10 cellular contexts compared by ENCODE assay signal in genomic region chr17:78790552-78790951, GRCh38. TPM values are rescaled to one million over a fixed set of nuclear protein-coding genes. Genes with fewer than 3 reads are reported as not detected.
DNase-seq lines count a peak whose midpoint lies in the region; ATAC-seq and TF ChIP-seq lines count a peak whose summit lies in the region.
"Had no signal": no experiment of that assay in that cellular context is flagged by ENCODE, and none has a peak within 500 bp of the region (broad histone marks: within the 10 kb centered on the region; RNA-seq: fewer than 3 reads in every experiment).

No MANE protein-coding gene starts in this region.

- no peak overlapping the region; a peak in 1 of 22 replicates for H3K27ac ChIP-seq in BLaER1 treated with 17β-estradiol and CSF1 and Interleukin-3, amounts not matched to agents 10 nM and 100 nM
- peak overlapping the region; percentile 72; the same call in 1 of the 2 replicates for H3K27ac ChIP-seq in SJCRH30
- H3K27ac ChIP-seq in dorsolateral prefrontal cortex = peak overlapping the region in 37 of 59 donors; percentile 1 to 74 (median 51)

- no peak overlapping the region for H3K9ac ChIP-seq in BLaER1 treated with 17β-estradiol and CSF1 and Interleukin-3, amounts not matched to agents 10 nM and 100 nM

- no peaks in the 10 kb centered on the region for H3K9me3 ChIP-seq in BLaER1 treated with 17β-estradiol and CSF1 and Interleukin-3, amounts not matched to agents 10 nM and 100 nM (replicated peaks in 1 of 11)
- no peaks in the 10 kb centered on the region for H3K9me3 ChIP-seq in SJCRH30 (replicated peaks)

- H3K9me3 Mint-ChIP-seq in nephron = no peaks in the 10 kb centered on the region

- no peaks in the 10 kb centered on the region for H3K27me3 ChIP-seq in BLaER1 treated with 17β-estradiol and CSF1 and Interleukin-3, amounts not matched to agents 10 nM and 100 nM
- H3K27me3 ChIP-seq in SJCRH30 = no peaks in the 10 kb centered on the region
- H3K27me3 ChIP-seq in dorsolateral prefrontal cortex = no peaks in the 10 kb centered on the region

- H3K4me2 ChIP-seq in BLaER1 treated with 17β-estradiol and CSF1 and Interleukin-3, amounts not matched to agents 10 nM and 100 nM = peak overlapping the region in 7 of 11 experiments; percentile 3 to 51 (median 35); a peak in 6 of 22 replicates

- no peak for TF ChIP-seq CTCF in dorsolateral prefrontal cortex (IDR thresholded peaks at IDR 0.05 in 54 of 56, conservative IDR thresholded peaks at IDR 0.05 in 2 of 56; ENCODE audit: low read depth in 1 of 56, partially characterized antibody in 56 of 56)
- no peak for TF ChIP-seq CTCF in nephron (IDR thresholded peaks at IDR 0.05; ENCODE audit: unreplicated experiment in 3 of 3)

- peaks cover 40% of the 10 kb centered on the region for H3K4me1 Mint-ChIP-seq in nephron

- peaks cover 33% of the 10 kb centered on the region for H3K36me3 Mint-ChIP-seq in nephron (ENCODE audit: low read depth)

- H4K20me1 ChIP-seq in BLaER1 treated with 17β-estradiol and CSF1 and Interleukin-3, amounts not matched to agents 10 nM and 100 nM = peaks cover 0 to 25% (median 0%) of the 10 kb centered on the region in 11 experiments; a peak in 2 of 22 replicates

- no peak overlapping the region for H3K4me3 ChIP-seq in BLaER1 treated with 17β-estradiol and CSF1 and Interleukin-3, amounts not matched to agents 10 nM and 100 nM
- H3K4me3 ChIP-seq in SJCRH30 (no peak overlapping the region), dorsolateral prefrontal cortex (no peak overlapping the region)

- no peak for DNase-seq in SJCRH30
- no peak for DNase-seq in dorsolateral prefrontal cortex
- DNase-seq in mesenteric fat pad (ENCODE audit: low spot score) = no peak
- no peak for DNase-seq in SIG-M5 treated with dmso at 0.1 percent for 504 hours (lab: John Stamatoyannopoulos, UW; ENCODE audit: unreplicated experiment)
- DNase-seq: cerebellar nuclear complex; stimulated activated CD4-positive, alpha-beta T cell treated with anti-CD3 and anti-CD28 coated beads, Interleukin-2, amount 100 ng/mL, for 24 hours had no signal

- ATAC-seq in HG02798 (IDR thresholded peaks at IDR 0.05; ENCODE audit: poor library complexity, unreplicated experiment) (no peak), GM21825 (IDR thresholded peaks at IDR 0.05; ENCODE audit: unreplicated experiment) (no peak)

- peak overlapping the region; percentile 89 to 93 (median 90) for H3K27ac Mint-ChIP-seq in nephron

- H3K4me1 ChIP-seq in BLaER1 treated with 17β-estradiol and CSF1 and Interleukin-3, amounts not matched to agents 10 nM and 100 nM = peaks cover 45 to 73% (median 60%) of the 10 kb centered on the region in 10 experiments
- peaks cover 40% of the 10 kb centered on the region for H3K4me1 ChIP-seq in SJCRH30

- no peak overlapping the region for H3K4me3 Mint-ChIP-seq in nephron

- H3K27me3 Mint-ChIP-seq in nephron (ENCODE audit: low read depth) = no peaks in the 10 kb centered on the region

- intact Hi-C loops in dorsolateral prefrontal cortex (cut with DNase I) = loop anchor here in 1 of 2 donors (10.0 kb wide), 1 partner anchor 296 kb away; no protein-coding TSS in a partner anchor

- H3K36me3 ChIP-seq in BLaER1 treated with 17β-estradiol and CSF1 and Interleukin-3, amounts not matched to agents 10 nM and 100 nM = peaks cover 26 to 50% (median 41%) of the 10 kb centered on the region in 11 experiments
- peaks cover 6% of the 10 kb centered on the region for H3K36me3 ChIP-seq in SJCRH30

RNA-seq across cellular contexts. Expression of gene CYTH1, which starts 8.5 kb away (rescaled TPM):
- 29.1 and 34.0 TPM in 2 replicates for total RNA-seq in SJCRH30 (2014; rRNA removed; shearing (Covaris generic))
- 100 to 1,000 TPM in 67 of 120 experiments, 10 to 100 TPM in 53; 70.0 to 339 (median 108) TPM for total RNA-seq in dorsolateral prefrontal cortex
- 54.9 TPM for total RNA-seq in mesenteric fat pad

RNA-seq across cellular contexts. Expression of gene USP36, which starts 50.1 kb away (rescaled TPM):
- total RNA-seq in SJCRH30 (2014; rRNA removed; shearing (Covaris generic)) = 42.8 and 48.2 TPM in 2 replicates
- total RNA-seq in dorsolateral prefrontal cortex (10 to 100 TPM; 39.1 to 90.9 (median 60.5) TPM), mesenteric fat pad (93.9 TPM)

Comparison
In these comparisons a context has a peak if more than half of its experiments do, and no peak if none do; other contexts are left out.
1. H3K27ac ChIP-seq: peak in SJCRH30 (single experiment) and dorsolateral prefrontal cortex (37 of 59); none in BLaER1 treated with 17β-estradiol and CSF1 and Interleukin-3, amounts not matched to agents 10 nM and 100 nM (0 of 11).